ENCODE assay signal across 8 cellular contexts in genomic region chr3:129596194-129597086, GRCh38. TPM values are rescaled to one million over a fixed set of nuclear protein-coding genes. Genes with fewer than 3 reads are reported as not detected.
A peak's percentile ranks its signal among the peaks of the same experiment; 100 is the strongest.
DNase-seq lines count a peak whose midpoint lies in the region; ATAC-seq and TF ChIP-seq lines count a peak whose summit lies in the region.

No MANE protein-coding gene starts in this region.

- H3K9ac ChIP-seq in subcutaneous abdominal adipose tissue (ENCODE audit: low read length in 5 of 5) (peak overlapping the region; percentile 59 to 95 (median 76)), PC-3 (ENCODE audit: low read length) (no peak overlapping the region)

- intact Hi-C loops in PC-3 (cut with micrococcal nuclease): no loop called here

- no peaks in the 10 kb centered on the region for H4K20me1 ChIP-seq in PC-3 (ENCODE audit: low read length)

- H3K9me2 ChIP-seq in PC-3 (replicated peaks; ENCODE audit: low read length): no peaks in the 10 kb centered on the region

- POLR2A ChIA-PET in PC-3 (lab: Charles Lee; ENCODE audit: unreplicated experiment): no interaction called here

- no peak overlapping the region for H3K4me2 ChIP-seq in PC-3 (ENCODE audit: low read length)

- H3K27me3 ChIP-seq in layer of hippocampus (ENCODE audit: control insufficient read depth, insufficient read depth, low read length) (no peaks in the 10 kb centered on the region), subcutaneous abdominal adipose tissue (ENCODE audit: control insufficient read depth in 5 of 5, insufficient read depth in 4 of 5, low read length in 5 of 5) (no peaks in the 10 kb centered on the region), PC-3 (ENCODE audit: low read length) (no peaks in the 10 kb centered on the region)

- DNase-seq in AG09309 (ENCODE audit: low read depth) (peak; percentile 84), HuH-7 (ENCODE audit: low spot score) (peak; percentile 62), cerebellar cortex (ENCODE audit: low spot score) (peak; percentile 63), PC-3 (no peak)
- no peak for DNase-seq in activated CD4-positive, alpha-beta T cell treated with anti-CD3 and anti-CD28 coated beads for 1 hour

- H2AFZ ChIP-seq in PC-3 (ENCODE audit: low read length): no peak overlapping the region

- H3K27ac ChIP-seq in layer of hippocampus (ENCODE audit: low read depth, low read length) (peak overlapping the region; percentile 95), subcutaneous abdominal adipose tissue (ENCODE audit: low read depth, low read length) (peak overlapping the region; percentile 97), PC-3 (ENCODE audit: low read length) (no peak overlapping the region)

- H3F3A ChIP-seq in PC-3 (ENCODE audit: low read length, unreplicated experiment): no peaks in the 10 kb centered on the region

- CTCF ChIA-PET in PC-3 (lab: Charles Lee): no interaction called here

- H3K36me3 ChIP-seq in subcutaneous abdominal adipose tissue (ENCODE audit: control insufficient read depth in 5 of 5, insufficient read depth in 5 of 5, low read length in 5 of 5) (peaks cover 0 to 11% (median 1%) of the 10 kb centered on the region in 5 donors), PC-3 (ENCODE audit: low read depth, low read length) (no peaks in the 10 kb centered on the region)

- no peak for ATAC-seq in PC-3
- no peak for ATAC-seq in GM21390 (IDR thresholded peaks at IDR 0.05; ENCODE audit: unreplicated experiment)

- peaks cover 52 to 100% (median 99%) of the 10 kb centered on the region in 5 donors for H3K4me1 ChIP-seq in subcutaneous abdominal adipose tissue (ENCODE audit: control insufficient read depth in 5 of 5, insufficient read depth in 5 of 5, low read length in 5 of 5)
- H3K4me1 ChIP-seq in PC-3 (ENCODE audit: insufficient read depth, low read length): no peaks in the 10 kb centered on the region

- TF ChIP-seq CTCF in AG09309 (IDR thresholded peaks at IDR 0.05; ENCODE audit: control insufficient read depth, insufficient read depth, low read depth, low read length, missing control alignments) (no peak), PC-3 (conservative IDR thresholded peaks at IDR 0.05; ENCODE audit: low read depth, low read length) (no peak)

- BruUV-seq in PC-3 (replicated peaks; lab: Mats Ljungman, UMichigan): no TSS peak

- H3K4me3 ChIP-seq in AG09309 (ENCODE audit: control insufficient read depth, low read depth, low read length) (peak overlapping the region; percentile 0; the same call in 1 of the 2 replicates), subcutaneous abdominal adipose tissue (ENCODE audit: low read depth in 1 of 5, low read length in 5 of 5) (peak overlapping the region; percentile 26 to 54 (median 45)), PC-3 (ENCODE audit: low read length) (no peak overlapping the region)

- H3K79me2 ChIP-seq in PC-3 (ENCODE audit: low read length): no peaks in the 10 kb centered on the region

- H3K9me3 ChIP-seq in subcutaneous abdominal adipose tissue (ENCODE audit: control insufficient read depth in 5 of 5, low read length in 5 of 5) (no peaks in the 10 kb centered on the region), PC-3 (ENCODE audit: low read length) (no peaks in the 10 kb centered on the region)

RNA-seq across cellular contexts. Expression of gene PLXND1, which starts 10.0 kb away (rescaled TPM):
- total RNA-seq in PC-3 (2014; rRNA removed): 19.2 and 21.8 TPM in 2 replicates

RNA-seq across cellular contexts. Expression of gene H1-8, which starts 53.5 kb away (rescaled TPM):
- not detected in 2 replicates for total RNA-seq in PC-3 (2014; rRNA removed)

Comparison
In these comparisons a context has a peak if more than half of its experiments do, and no peak if none do; other contexts are left out.
1. DNase-seq: peak in AG09309 (single experiment), HuH-7 (single experiment) and cerebellar cortex (single experiment); none in PC-3 (single experiment) and activated CD4-positive, alpha-beta T cell treated with anti-CD3 and anti-CD28 coated beads for 1 hour (single experiment).